Comparison of ENCODE assay signal across 7 cellular contexts in the genomic region with DNA sequence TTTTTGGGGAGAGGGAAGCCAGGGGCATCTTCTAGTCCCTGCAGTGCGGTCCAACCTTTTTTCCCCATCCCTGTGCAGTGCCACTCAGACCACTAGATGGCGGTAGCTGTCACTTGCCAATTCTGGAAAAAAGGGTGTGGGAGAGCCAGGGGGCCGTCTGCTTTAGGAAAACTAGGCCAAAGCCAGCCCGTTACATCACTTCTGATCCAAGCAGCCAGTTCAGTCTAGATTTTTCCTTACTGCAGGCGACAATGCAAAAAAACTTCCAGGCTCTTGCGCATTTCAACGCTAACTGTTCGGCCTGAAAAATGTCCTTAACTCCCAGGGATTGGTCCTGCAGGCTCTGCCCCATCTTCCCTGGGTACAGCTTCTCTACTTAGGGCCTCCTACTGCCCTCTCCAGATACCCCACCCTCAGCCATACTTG.
A peak's percentile ranks its signal among the peaks of the same experiment; 100 is the strongest.
DNase-seq lines count a peak whose midpoint lies in the region; ATAC-seq and TF ChIP-seq lines count a peak whose summit lies in the region.

No MANE protein-coding gene starts in this region.

- DNase-seq in M059J (ENCODE audit: low read depth) (peak; percentile 55), T1000 (lab: John Stamatoyannopoulos, UW) (peak; percentile 34), brain pericyte (ENCODE audit: low read depth, low spot score) (peak; percentile 6), iPS-NIHi11 (ENCODE audit: low spot score) (peak; percentile 80), smooth muscle cell of the brain vasculature (ENCODE audit: low read depth, low spot score) (peak; percentile 21)

- TF ChIP-seq CTCF in GM12873 (IDR thresholded peaks at IDR 0.05; ENCODE audit: insufficient read depth, low read depth, low read length, missing control alignments), result peak; percentile 96

- no peak for ATAC-seq in GM21447 (IDR thresholded peaks at IDR 0.05; ENCODE audit: unreplicated experiment)

Comparison
In these comparisons a context has a peak if more than half of its experiments do, and no peak if none do; other contexts are left out.
1. DNase-seq: peak in every context shown above with its lines; median percentile 80 in iPS-NIHi11; 55 in M059J; 34 in T1000; 21 in smooth muscle cell of the brain vasculature; 6 in brain pericyte.